3 cellular contexts compared by ENCODE assay signal in the genomic region with DNA sequence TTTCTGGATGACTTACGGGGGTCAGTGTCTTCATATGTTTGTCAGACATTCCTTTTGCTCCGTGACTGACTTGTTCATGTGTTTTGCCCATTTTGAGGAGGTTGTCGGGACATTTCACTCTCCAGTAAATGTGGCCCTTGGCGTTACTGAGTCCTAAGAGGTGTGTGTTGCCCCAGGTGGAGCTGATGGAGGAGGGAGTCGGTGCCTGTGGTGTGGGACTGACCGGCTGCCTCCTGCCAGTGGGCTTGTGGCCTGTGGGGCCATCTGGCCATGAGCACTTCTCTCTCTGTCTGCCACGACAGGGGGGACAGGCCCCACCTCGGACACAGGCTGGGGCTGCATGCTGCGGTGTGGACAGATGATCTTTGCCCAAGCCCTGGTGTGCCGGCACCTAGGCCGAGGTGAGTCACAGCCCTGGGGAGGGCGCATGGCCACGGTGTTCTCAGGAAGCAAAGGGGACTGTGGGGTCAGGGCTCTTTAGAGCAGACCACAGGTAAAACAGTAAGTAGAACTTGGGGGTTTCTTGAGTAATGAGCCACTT.
TF ChIP-seq lines count a peak whose summit lies in the region.

No MANE protein-coding gene starts in this region.

TF ChIP-seq in GM23338, 12 proteins besides CTCF, POLR2A, EP300 and RAD21:
- TF ChIP-seq, protein P1, sequence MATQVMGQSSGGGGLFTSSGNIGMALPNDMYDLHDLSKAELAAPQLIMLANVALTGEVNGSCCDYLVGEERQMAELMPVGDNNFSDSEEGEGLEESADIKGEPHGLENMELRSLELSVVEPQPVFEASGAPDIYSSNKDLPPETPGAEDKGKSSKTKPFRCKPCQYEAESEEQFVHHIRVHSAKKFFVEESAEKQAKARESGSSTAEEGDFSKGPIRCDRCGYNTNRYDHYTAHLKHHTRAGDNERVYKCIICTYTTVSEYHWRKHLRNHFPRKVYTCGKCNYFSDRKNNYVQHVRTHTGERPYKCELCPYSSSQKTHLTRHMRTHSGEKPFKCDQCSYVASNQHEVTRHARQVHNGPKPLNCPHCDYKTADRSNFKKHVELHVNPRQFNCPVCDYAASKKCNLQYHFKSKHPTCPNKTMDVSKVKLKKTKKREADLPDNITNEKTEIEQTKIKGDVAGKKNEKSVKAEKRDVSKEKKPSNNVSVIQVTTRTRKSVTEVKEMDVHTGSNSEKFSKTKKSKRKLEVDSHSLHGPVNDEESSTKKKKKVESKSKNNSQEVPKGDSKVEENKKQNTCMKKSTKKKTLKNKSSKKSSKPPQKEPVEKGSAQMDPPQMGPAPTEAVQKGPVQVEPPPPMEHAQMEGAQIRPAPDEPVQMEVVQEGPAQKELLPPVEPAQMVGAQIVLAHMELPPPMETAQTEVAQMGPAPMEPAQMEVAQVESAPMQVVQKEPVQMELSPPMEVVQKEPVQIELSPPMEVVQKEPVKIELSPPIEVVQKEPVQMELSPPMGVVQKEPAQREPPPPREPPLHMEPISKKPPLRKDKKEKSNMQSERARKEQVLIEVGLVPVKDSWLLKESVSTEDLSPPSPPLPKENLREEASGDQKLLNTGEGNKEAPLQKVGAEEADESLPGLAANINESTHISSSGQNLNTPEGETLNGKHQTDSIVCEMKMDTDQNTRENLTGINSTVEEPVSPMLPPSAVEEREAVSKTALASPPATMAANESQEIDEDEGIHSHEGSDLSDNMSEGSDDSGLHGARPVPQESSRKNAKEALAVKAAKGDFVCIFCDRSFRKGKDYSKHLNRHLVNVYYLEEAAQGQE (IDR thresholded peaks at IDR 0.05; ENCODE audit: unreplicated experiment): no peak
- TF ChIP-seq ZNF114 (CRISPR knock-in tag; IDR thresholded peaks at IDR 0.05) (no peak), POLR2AphosphoS5 (IDR thresholded peaks at IDR 0.05; ENCODE audit: low read depth) (no peak), ZNF331 (CRISPR knock-in tag; IDR thresholded peaks at IDR 0.05; ENCODE audit: low read depth) (no peak), CREB1 (CRISPR knock-in tag; IDR thresholded peaks at IDR 0.05; ENCODE audit: low read depth) (no peak), NANOG (IDR thresholded peaks at IDR 0.05; ENCODE audit: borderline replicate concordance) (no peak)
- TF ChIP-seq, protein P2, sequence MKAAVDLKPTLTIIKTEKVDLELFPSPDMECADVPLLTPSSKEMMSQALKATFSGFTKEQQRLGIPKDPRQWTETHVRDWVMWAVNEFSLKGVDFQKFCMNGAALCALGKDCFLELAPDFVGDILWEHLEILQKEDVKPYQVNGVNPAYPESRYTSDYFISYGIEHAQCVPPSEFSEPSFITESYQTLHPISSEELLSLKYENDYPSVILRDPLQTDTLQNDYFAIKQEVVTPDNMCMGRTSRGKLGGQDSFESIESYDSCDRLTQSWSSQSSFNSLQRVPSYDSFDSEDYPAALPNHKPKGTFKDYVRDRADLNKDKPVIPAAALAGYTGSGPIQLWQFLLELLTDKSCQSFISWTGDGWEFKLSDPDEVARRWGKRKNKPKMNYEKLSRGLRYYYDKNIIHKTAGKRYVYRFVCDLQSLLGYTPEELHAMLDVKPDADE (IDR thresholded peaks at IDR 0.05): no peak
TF ChIP-seq in GM23338: peak in this region for 0.

TF ChIP-seq in HepG2, 621 proteins besides CTCF, POLR2A, EP300 and RAD21 (continues in another document):
- no peak for TF ChIP-seq DR1 (CRISPR knock-in tag; IDR thresholded peaks at IDR 0.05)
- no peak for TF ChIP-seq NONO (IDR thresholded peaks at IDR 0.05)
- TF ChIP-seq NONO (CRISPR knock-in tag; conservative IDR thresholded peaks at IDR 0.05): no peak; the same call in 1 of the 2 replicates
- TF ChIP-seq, protein P3, sequence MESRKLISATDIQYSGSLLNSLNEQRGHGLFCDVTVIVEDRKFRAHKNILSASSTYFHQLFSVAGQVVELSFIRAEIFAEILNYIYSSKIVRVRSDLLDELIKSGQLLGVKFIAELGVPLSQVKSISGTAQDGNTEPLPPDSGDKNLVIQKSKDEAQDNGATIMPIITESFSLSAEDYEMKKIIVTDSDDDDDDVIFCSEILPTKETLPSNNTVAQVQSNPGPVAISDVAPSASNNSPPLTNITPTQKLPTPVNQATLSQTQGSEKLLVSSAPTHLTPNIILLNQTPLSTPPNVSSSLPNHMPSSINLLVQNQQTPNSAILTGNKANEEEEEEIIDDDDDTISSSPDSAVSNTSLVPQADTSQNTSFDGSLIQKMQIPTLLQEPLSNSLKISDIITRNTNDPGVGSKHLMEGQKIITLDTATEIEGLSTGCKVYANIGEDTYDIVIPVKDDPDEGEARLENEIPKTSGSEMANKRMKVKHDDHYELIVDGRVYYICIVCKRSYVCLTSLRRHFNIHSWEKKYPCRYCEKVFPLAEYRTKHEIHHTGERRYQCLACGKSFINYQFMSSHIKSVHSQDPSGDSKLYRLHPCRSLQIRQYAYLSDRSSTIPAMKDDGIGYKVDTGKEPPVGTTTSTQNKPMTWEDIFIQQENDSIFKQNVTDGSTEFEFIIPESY (CRISPR knock-in tag; IDR thresholded peaks at IDR 0.05): peak; percentile 66; the same call in 1 of the 2 replicates
- peak; percentile 95 for TF ChIP-seq GATAD2A (CRISPR knock-in tag; IDR thresholded peaks at IDR 0.05)
- TF ChIP-seq FOXM1 (CRISPR knock-in tag; IDR thresholded peaks at IDR 0.05): no peak
- TF ChIP-seq NCOA1 (CRISPR knock-in tag; IDR thresholded peaks at IDR 0.05): no peak
- TF ChIP-seq NFKB2 (CRISPR knock-in tag; IDR thresholded peaks at IDR 0.05; ENCODE audit: borderline replicate concordance): 0 out of 2 replicates have a peak, but pooled peaks have one; percentile 47
- TF ChIP-seq ZSCAN29 (CRISPR knock-in tag; conservative IDR thresholded peaks at IDR 0.05): 0 out of 2 replicates have a peak, but pooled peaks have one; percentile 82
- peak; percentile 89 for TF ChIP-seq FOSL1 (CRISPR knock-in tag; IDR thresholded peaks at IDR 0.05; ENCODE audit: borderline replicate concordance)
- TF ChIP-seq, protein P4, sequence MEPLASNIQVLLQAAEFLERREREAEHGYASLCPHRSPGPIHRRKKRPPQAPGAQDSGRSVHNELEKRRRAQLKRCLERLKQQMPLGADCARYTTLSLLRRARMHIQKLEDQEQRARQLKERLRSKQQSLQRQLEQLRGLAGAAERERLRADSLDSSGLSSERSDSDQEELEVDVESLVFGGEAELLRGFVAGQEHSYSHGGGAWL (CRISPR knock-in tag; IDR thresholded peaks at IDR 0.05): peak; percentile 72; the same call in 1 of the 2 replicates
- TF ChIP-seq ZNF274 (CRISPR knock-in tag; IDR thresholded peaks at IDR 0.05): no peak; the same call in 1 of the 2 replicates
- TF ChIP-seq, protein P5, sequence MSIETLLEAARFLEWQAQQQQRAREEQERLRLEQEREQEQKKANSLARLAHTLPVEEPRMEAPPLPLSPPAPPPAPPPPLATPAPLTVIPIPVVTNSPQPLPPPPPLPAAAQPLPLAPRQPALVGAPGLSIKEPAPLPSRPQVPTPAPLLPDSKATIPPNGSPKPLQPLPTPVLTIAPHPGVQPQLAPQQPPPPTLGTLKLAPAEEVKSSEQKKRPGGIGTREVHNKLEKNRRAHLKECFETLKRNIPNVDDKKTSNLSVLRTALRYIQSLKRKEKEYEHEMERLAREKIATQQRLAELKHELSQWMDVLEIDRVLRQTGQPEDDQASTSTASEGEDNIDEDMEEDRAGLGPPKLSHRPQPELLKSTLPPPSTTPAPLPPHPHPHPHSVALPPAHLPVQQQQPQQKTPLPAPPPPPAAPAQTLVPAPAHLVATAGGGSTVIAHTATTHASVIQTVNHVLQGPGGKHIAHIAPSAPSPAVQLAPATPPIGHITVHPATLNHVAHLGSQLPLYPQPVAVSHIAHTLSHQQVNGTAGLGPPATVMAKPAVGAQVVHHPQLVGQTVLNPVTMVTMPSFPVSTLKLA (IDR thresholded peaks at IDR 0.05): peak; percentile 70; the same call in 1 of the 2 replicates
- TF ChIP-seq NR2F2 (IDR thresholded peaks at IDR 0.05; ENCODE audit: borderline replicate concordance, low read depth): no peak
- TF ChIP-seq PHF21A (CRISPR knock-in tag; IDR thresholded peaks at IDR 0.05): peak; percentile 81
- no peak for TF ChIP-seq ZNF589 (CRISPR knock-in tag; conservative IDR thresholded peaks at IDR 0.05)
- TF ChIP-seq PHB2 (IDR thresholded peaks at IDR 0.05; ENCODE audit: partially characterized antibody): no peak
- no peak for TF ChIP-seq ZNF333 (CRISPR knock-in tag; IDR thresholded peaks at IDR 0.05; ENCODE audit: borderline replicate concordance)
- TF ChIP-seq, protein P6, sequence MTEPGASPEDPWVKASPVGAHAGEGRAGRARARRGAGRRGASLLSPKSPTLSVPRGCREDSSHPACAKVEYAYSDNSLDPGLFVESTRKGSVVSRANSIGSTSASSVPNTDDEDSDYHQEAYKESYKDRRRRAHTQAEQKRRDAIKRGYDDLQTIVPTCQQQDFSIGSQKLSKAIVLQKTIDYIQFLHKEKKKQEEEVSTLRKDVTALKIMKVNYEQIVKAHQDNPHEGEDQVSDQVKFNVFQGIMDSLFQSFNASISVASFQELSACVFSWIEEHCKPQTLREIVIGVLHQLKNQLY (CRISPR knock-in tag; IDR thresholded peaks at IDR 0.05): peak; percentile 98
- TF ChIP-seq SIX1 (CRISPR knock-in tag; IDR thresholded peaks at IDR 0.05; ENCODE audit: borderline replicate concordance): no peak
- no peak for TF ChIP-seq ZNF775 (CRISPR knock-in tag; IDR thresholded peaks at IDR 0.05; ENCODE audit: borderline replicate concordance)
- no peak for TF ChIP-seq ZNF652 (CRISPR knock-in tag; IDR thresholded peaks at IDR 0.05; ENCODE audit: borderline replicate concordance, low read depth)

TF ChIP-seq in SK-N-SH, 30 proteins besides CTCF, POLR2A, EP300 and RAD21 (continues in another document):
- TF ChIP-seq, protein P3 (IDR thresholded peaks at IDR 0.05; ENCODE audit: borderline replicate concordance, low read depth): no peak
- TF ChIP-seq NRF1 (IDR thresholded peaks at IDR 0.05; ENCODE audit: low read depth, low read length) (no peak), CHD2 (IDR thresholded peaks at IDR 0.05; ENCODE audit: low read length, partially characterized antibody) (no peak), SMC3 (IDR thresholded peaks at IDR 0.05; ENCODE audit: low read depth, low read length) (no peak), NFIC (IDR thresholded peaks at IDR 0.05; ENCODE audit: borderline replicate concordance) (no peak), ELF1 (IDR thresholded peaks at IDR 0.05) (no peak), GABPA (IDR thresholded peaks at IDR 0.05; ENCODE audit: low read depth) (no peak), MEF2A (IDR thresholded peaks at IDR 0.05; ENCODE audit: borderline replicate concordance, low read depth) (no peak), FOXJ3 (CRISPR knock-in tag; IDR thresholded peaks at IDR 0.05) (no peak), GATA2 (CRISPR knock-in tag; IDR thresholded peaks at IDR 0.05) (no peak), EZH2phosphoT487 (IDR thresholded peaks at IDR 0.05; ENCODE audit: borderline replicate concordance, low read depth) (no peak), FOXM1 (IDR thresholded peaks at IDR 0.05; ENCODE audit: low read depth) (no peak), RFX5 (IDR thresholded peaks at IDR 0.05; ENCODE audit: low read length) (no peak), JUND (IDR thresholded peaks at IDR 0.05) (no peak), RXRA (IDR thresholded peaks at IDR 0.05; ENCODE audit: borderline replicate concordance, low read depth) (no peak)
- TF ChIP-seq, protein P7, sequence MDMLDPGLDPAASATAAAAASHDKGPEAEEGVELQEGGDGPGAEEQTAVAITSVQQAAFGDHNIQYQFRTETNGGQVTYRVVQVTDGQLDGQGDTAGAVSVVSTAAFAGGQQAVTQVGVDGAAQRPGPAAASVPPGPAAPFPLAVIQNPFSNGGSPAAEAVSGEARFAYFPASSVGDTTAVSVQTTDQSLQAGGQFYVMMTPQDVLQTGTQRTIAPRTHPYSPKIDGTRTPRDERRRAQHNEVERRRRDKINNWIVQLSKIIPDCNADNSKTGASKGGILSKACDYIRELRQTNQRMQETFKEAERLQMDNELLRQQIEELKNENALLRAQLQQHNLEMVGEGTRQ (IDR thresholded peaks at IDR 0.05; ENCODE audit: borderline replicate concordance, low read depth, low read length): no peak
- TF ChIP-seq, protein P8, sequence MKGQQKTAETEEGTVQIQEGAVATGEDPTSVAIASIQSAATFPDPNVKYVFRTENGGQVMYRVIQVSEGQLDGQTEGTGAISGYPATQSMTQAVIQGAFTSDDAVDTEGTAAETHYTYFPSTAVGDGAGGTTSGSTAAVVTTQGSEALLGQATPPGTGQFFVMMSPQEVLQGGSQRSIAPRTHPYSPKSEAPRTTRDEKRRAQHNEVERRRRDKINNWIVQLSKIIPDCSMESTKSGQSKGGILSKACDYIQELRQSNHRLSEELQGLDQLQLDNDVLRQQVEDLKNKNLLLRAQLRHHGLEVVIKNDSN (IDR thresholded peaks at IDR 0.05; ENCODE audit: borderline replicate concordance, low read depth): no peak
- TF ChIP-seq, protein P9, sequence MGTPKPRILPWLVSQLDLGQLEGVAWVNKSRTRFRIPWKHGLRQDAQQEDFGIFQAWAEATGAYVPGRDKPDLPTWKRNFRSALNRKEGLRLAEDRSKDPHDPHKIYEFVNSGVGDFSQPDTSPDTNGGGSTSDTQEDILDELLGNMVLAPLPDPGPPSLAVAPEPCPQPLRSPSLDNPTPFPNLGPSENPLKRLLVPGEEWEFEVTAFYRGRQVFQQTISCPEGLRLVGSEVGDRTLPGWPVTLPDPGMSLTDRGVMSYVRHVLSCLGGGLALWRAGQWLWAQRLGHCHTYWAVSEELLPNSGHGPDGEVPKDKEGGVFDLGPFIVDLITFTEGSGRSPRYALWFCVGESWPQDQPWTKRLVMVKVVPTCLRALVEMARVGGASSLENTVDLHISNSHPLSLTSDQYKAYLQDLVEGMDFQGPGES (IDR thresholded peaks at IDR 0.05; ENCODE audit: low read depth, low read length): no peak
